8 cellular contexts compared by ENCODE assay signal in genomic region chr17:45620468-45620867, GRCh38.
A peak's percentile ranks its signal among the peaks of the same experiment; 100 is the strongest.
DNase-seq lines count a peak whose midpoint lies in the region; ATAC-seq and TF ChIP-seq lines count a peak whose summit lies in the region.
"Not testable (repeated sequence)": the region's sequence is repeated elsewhere in the genome, so short reads cannot be mapped to it uniquely, and the experiment has no call there.

No MANE protein-coding gene starts in this region.

- not testable (repeated sequence) for H3K27ac Mint-ChIP-seq in Caco-2 (ENCODE audit: unreplicated experiment); activated naive CD4-positive, alpha-beta T cell treated with anti-CD3 and anti-CD28 coated beads, Interleukin-2, amount 50 U/mL, for 24 hours; mesothelial cell of epicardium; stimulated activated naive B cell treated with anti-CD40 and anti-IgM and Interleukin-4, amounts not matched to agents 10 μg/mL and 1 μg/mL and 100 μg/mL, for 72 hours

- H3K27ac ChIP-seq in OCI-LY7 (ENCODE audit: low read depth, low read length, poor library complexity, severe bottlenecking), result not testable (repeated sequence)

- not testable (repeated sequence) for H3K9me3 Mint-ChIP-seq in Caco-2 (ENCODE audit: unreplicated experiment); activated naive CD4-positive, alpha-beta T cell treated with anti-CD3 and anti-CD28 coated beads, Interleukin-2, amount 50 U/mL, for 24 hours; mesothelial cell of epicardium; stimulated activated naive B cell treated with anti-CD40 and anti-IgM and Interleukin-4, amounts not matched to agents 10 μg/mL and 1 μg/mL and 100 μg/mL, for 72 hours

- not testable (repeated sequence) for TF ChIP-seq CTCF in Caco-2 (IDR thresholded peaks at IDR 0.05; ENCODE audit: insufficient read depth in 1 of 2, low read depth in 1 of 2, low read length in 1 of 2, severe bottlenecking in 1 of 2, unreplicated experiment in 1 of 2); OCI-LY7 (conservative IDR thresholded peaks at IDR 0.05; ENCODE audit: low read length); fibroblast of the aortic adventitia (IDR thresholded peaks at IDR 0.05; ENCODE audit: insufficient read depth, low read length); mesothelial cell of epicardium (IDR thresholded peaks at IDR 0.05; ENCODE audit: unreplicated experiment)

- not testable (repeated sequence) for BruUV-seq in Caco-2 (replicated peaks; lab: Mats Ljungman, UMichigan); OCI-LY7 (replicated peaks; lab: Mats Ljungman, UMichigan)

- not testable (repeated sequence) for H3K27me3 Mint-ChIP-seq in Caco-2 (ENCODE audit: insufficient read depth, unreplicated experiment); activated naive CD4-positive, alpha-beta T cell treated with anti-CD3 and anti-CD28 coated beads, Interleukin-2, amount 50 U/mL, for 24 hours; mesothelial cell of epicardium (ENCODE audit: low read depth); stimulated activated naive B cell treated with anti-CD40 and anti-IgM and Interleukin-4, amounts not matched to agents 10 μg/mL and 1 μg/mL and 100 μg/mL, for 72 hours

- H3K36me3 Mint-ChIP-seq in Caco-2 (ENCODE audit: insufficient read depth, unreplicated experiment); activated naive CD4-positive, alpha-beta T cell treated with anti-CD3 and anti-CD28 coated beads, Interleukin-2, amount 50 U/mL, for 24 hours; mesothelial cell of epicardium; stimulated activated naive B cell treated with anti-CD40 and anti-IgM and Interleukin-4, amounts not matched to agents 10 μg/mL and 1 μg/mL and 100 μg/mL, for 72 hours: not testable (repeated sequence)

- H3K4me1 Mint-ChIP-seq in Caco-2 (ENCODE audit: low read depth, unreplicated experiment); mesothelial cell of epicardium; stimulated activated naive B cell treated with anti-CD40 and anti-IgM and Interleukin-4, amounts not matched to agents 10 μg/mL and 1 μg/mL and 100 μg/mL, for 72 hours: not testable (repeated sequence)
- H3K4me1 Mint-ChIP-seq in activated naive CD4-positive, alpha-beta T cell treated with anti-CD3 and anti-CD28 coated beads, Interleukin-2, amount 50 U/mL, for 24 hours, result peaks cover 14% of the 10 kb centered on the region

- not testable (repeated sequence) for H3K4me1 ChIP-seq in Caco-2; OCI-LY7 (ENCODE audit: insufficient read depth, low read length, poor library complexity, severe bottlenecking)

- not testable (repeated sequence) for H3K36me3 ChIP-seq in Caco-2 (ENCODE audit: control insufficient read depth, insufficient read depth, low read length); OCI-LY7 (ENCODE audit: insufficient read depth, low read length)

- H3K4me3 Mint-ChIP-seq in Caco-2 (ENCODE audit: unreplicated experiment), result peak overlapping the region; percentile 77
- peak overlapping the region; percentile 92 for H3K4me3 Mint-ChIP-seq in activated naive CD4-positive, alpha-beta T cell treated with anti-CD3 and anti-CD28 coated beads, Interleukin-2, amount 50 U/mL, for 24 hours
- H3K4me3 Mint-ChIP-seq in mesothelial cell of epicardium, result peak overlapping the region; percentile 70
- H3K4me3 Mint-ChIP-seq in stimulated activated naive B cell treated with anti-CD40 and anti-IgM and Interleukin-4, amounts not matched to agents 10 μg/mL and 1 μg/mL and 100 μg/mL, for 72 hours, result peak overlapping the region; percentile 83 to 85

- ATAC-seq in GM21381 (IDR thresholded peaks at IDR 0.05; ENCODE audit: unreplicated experiment) (peak; percentile 39), HG03039 (IDR thresholded peaks at IDR 0.05; ENCODE audit: unreplicated experiment) (peak; percentile 32)
- peak; percentile 60 to 63 for ATAC-seq in stimulated activated naive B cell treated with anti-CD40 and anti-IgM and Interleukin-4, amounts not matched to agents 10 μg/mL and 1 μg/mL and 100 μg/mL, for 72 hours (replicated peaks)

- H3K79me2 ChIP-seq in OCI-LY7 (ENCODE audit: insufficient read depth, low read depth, low read length), result not testable (repeated sequence)

- CTCF ChIA-PET in Caco-2 (lab: Charles Lee); OCI-LY7 (lab: Charles Lee; ENCODE audit: unreplicated experiment): not testable (repeated sequence)

- not testable (repeated sequence) for H3K9me3 ChIP-seq in Caco-2; OCI-LY7 (ENCODE audit: low read length)

- not testable (repeated sequence) for H3K9me2 ChIP-seq in OCI-LY7 (ENCODE audit: insufficient read depth, low read length)

- not testable (repeated sequence) for DNase-seq in Caco-2; OCI-LY7 (ENCODE audit: low spot score); fibroblast of the aortic adventitia (ENCODE audit: low read depth); stimulated activated naive B cell treated with anti-CD40 and anti-IgM and Interleukin-4, amounts not matched to agents 10 μg/mL and 1 μg/mL and 100 μg/mL, for 72 hours
- peak in 1 of 2 experiments; percentile 45 for DNase-seq in mesothelial cell of epicardium (ENCODE audit: low spot score in 2 of 2, unreplicated experiment in 2 of 2)

- POLR2A ChIA-PET in Caco-2 (lab: Charles Lee); OCI-LY7 (lab: Charles Lee): not testable (repeated sequence)

- H2AFZ ChIP-seq in OCI-LY7 (ENCODE audit: low read length), result not testable (repeated sequence)

- 0 out of 2 replicates have a peak overlapping the region, but pooled peaks have one; percentile 42 for H3K4me2 ChIP-seq in OCI-LY7 (ENCODE audit: low read length)

- not testable (repeated sequence) for H4K20me1 ChIP-seq in OCI-LY7 (ENCODE audit: insufficient read depth, low read length)

- not testable (repeated sequence) for H3K27me3 ChIP-seq in Caco-2 (replicated peaks; ENCODE audit: control insufficient read depth, insufficient read depth, low read length)

- H3K4me3 ChIP-seq in Caco-2 (ENCODE audit: low read depth, low read length), result peak overlapping the region; percentile 48
- peak overlapping the region; percentile 65 for H3K4me3 ChIP-seq in OCI-LY7 (ENCODE audit: low read depth, low read length, poor library complexity, severe bottlenecking)
- H3K4me3 ChIP-seq in fibroblast of the aortic adventitia (ENCODE audit: low read depth, low read length), result peak overlapping the region; percentile 52

- intact Hi-C loops in Caco-2 (cut with micrococcal nuclease; ENCODE audit: unreplicated experiment); OCI-LY7 (cut with micrococcal nuclease; ENCODE audit: unreplicated experiment): not testable (repeated sequence)
